In the genomic region with DNA sequence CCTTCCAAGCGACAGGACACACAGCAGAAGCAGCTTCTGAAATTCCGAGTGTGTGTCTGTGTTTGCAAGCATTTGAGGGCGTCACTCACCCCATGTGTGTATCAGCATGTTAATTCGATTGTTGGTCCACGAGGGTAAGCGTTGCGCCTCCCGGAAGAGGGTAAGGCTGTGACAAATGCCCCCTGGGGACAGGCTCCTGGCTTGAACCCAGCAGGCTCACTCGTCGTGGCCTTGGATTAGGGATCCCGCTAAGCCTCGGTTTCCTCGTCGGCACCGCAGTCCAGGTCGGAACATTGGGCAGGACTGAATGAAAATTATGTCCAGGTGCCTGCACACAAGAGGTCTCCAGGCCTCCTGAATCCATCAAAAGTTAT, we compare ENCODE assay signal across 10 cellular contexts. TPM values are rescaled to one million over a fixed set of nuclear protein-coding genes. Genes with fewer than 3 reads are reported as not detected.
DNase-seq lines count a peak whose midpoint lies in the region; ATAC-seq and TF ChIP-seq lines count a peak whose summit lies in the region.
"Had no signal": no experiment of that assay in that cellular context is flagged by ENCODE, and none has a peak within 500 bp of the region (broad histone marks: within the 10 kb centered on the region; RNA-seq: fewer than 3 reads in every experiment).

No MANE protein-coding gene starts in this region.

- no peak overlapping the region for H4K91ac ChIP-seq in H9 (ENCODE audit: insufficient read length, low read depth, low read length)

- H3K27ac Mint-ChIP-seq in H9, result no peak overlapping the region

- H3K14ac ChIP-seq in H9 (ENCODE audit: insufficient read depth, low read length), result no peak overlapping the region

- H3K36me3 ChIP-seq in SU-DHL-6 (ENCODE audit: low read length) (no peaks in the 10 kb centered on the region), esophagus squamous epithelium (peaks cover 0 to 26% (median 8%) of the 10 kb centered on the region in 3 donors), smooth muscle cell (ENCODE audit: low read depth) (no peaks in the 10 kb centered on the region)

- no peak overlapping the region for H4K8ac ChIP-seq in H9 (replicated peaks; ENCODE audit: insufficient read length, low read depth, low read length)

- no peak overlapping the region for H3K4ac ChIP-seq in H9 (ENCODE audit: low read depth, low read length)

- no peaks in the 10 kb centered on the region for H3K9me2 ChIP-seq in SU-DHL-6 (replicated peaks; ENCODE audit: insufficient read depth, low read length)

- no peak overlapping the region for H3K56ac ChIP-seq in H9 (ENCODE audit: insufficient read length, low read depth, low read length)

- intact Hi-C loops in esophagus squamous epithelium (cut with DNase I), result no loop called here

- ATAC-seq in GM19035 (IDR thresholded peaks at IDR 0.05; ENCODE audit: unreplicated experiment) (no peak), HG03342 (IDR thresholded peaks at IDR 0.05; ENCODE audit: unreplicated experiment) (no peak)

- H2BK12ac ChIP-seq in H9 (ENCODE audit: insufficient read length, low read depth, low read length), result no peak overlapping the region

- H2BK5ac ChIP-seq in H9 (ENCODE audit: insufficient read length, low read length), result no peak overlapping the region

- H2BK15ac ChIP-seq in H9 (ENCODE audit: low read depth, low read length), result no peak overlapping the region

- peaks cover 30% of the 10 kb centered on the region for H3K27me3 Mint-ChIP-seq in H9 (ENCODE audit: low read depth)

- H3T11ph ChIP-seq in H9 (ENCODE audit: low read length), result no peak overlapping the region

- H3K23ac ChIP-seq in H9 (ENCODE audit: insufficient read length, low read depth, low read length), result no peak overlapping the region

- H3K36me3 Mint-ChIP-seq in H9 (ENCODE audit: insufficient read depth in 1 of 3, low read depth in 3 of 3), result peaks cover 7 to 17% (median 13%) of the 10 kb centered on the region in 3 experiments; a peak in 6 of 7 replicates

- no peak overlapping the region for H3K18ac ChIP-seq in H9 (ENCODE audit: insufficient read length, low read depth, low read length)

- WGBS in H9 (ENCODE audit: extremely low coverage, insufficient read length, low lambda C conversion rate), result no CpG with 5 or more reads among the region's 16 CpGs
- 77 to 83% methylated on average over 3 to 4 of the region's 16 CpGs for WGBS in esophagus squamous epithelium, 2 donors
- 87% methylated on average over 16 of the region's 16 CpGs for WGBS in smooth muscle cell (ENCODE audit: low lambda C conversion rate)

- H3F3A ChIP-seq in SU-DHL-6 (ENCODE audit: insufficient read depth) (no peaks in the 10 kb centered on the region), smooth muscle cell (ENCODE audit: low read depth) (no peaks in the 10 kb centered on the region)

- no peak overlapping the region for H3K27ac ChIP-seq in H9 (ENCODE audit: insufficient read length, low read depth, low read length)
- no peak overlapping the region for H3K27ac ChIP-seq in SU-DHL-6 (ENCODE audit: low read depth, low read length)
- peak overlapping the region; percentile 87 to 93 (median 90) for H3K27ac ChIP-seq in esophagus squamous epithelium
- no peak overlapping the region for H3K27ac ChIP-seq in smooth muscle cell (ENCODE audit: low read depth)

- no peak for TF ChIP-seq CTCF in H9 (conservative IDR thresholded peaks at IDR 0.05)
- no peak for TF ChIP-seq CTCF in SU-DHL-6 (IDR thresholded peaks at IDR 0.05; ENCODE audit: insufficient read depth, low read length, poor library complexity, severe bottlenecking)
- no peak for TF ChIP-seq CTCF in esophagus squamous epithelium (IDR thresholded peaks at IDR 0.05)
- no peak for TF ChIP-seq CTCF in smooth muscle cell (IDR thresholded peaks at IDR 0.05; ENCODE audit: borderline replicate concordance, insufficient read depth, poor library complexity, severe bottlenecking)

- no peak overlapping the region for H3K4me2 ChIP-seq in H9 (ENCODE audit: insufficient read depth, insufficient read length, low read length)
- peak overlapping the region; percentile 80 for H3K4me2 ChIP-seq in SU-DHL-6 (ENCODE audit: low read depth, low read length, poor library complexity, severe bottlenecking)
- peak overlapping the region; percentile 82 for H3K4me2 ChIP-seq in smooth muscle cell

- DNase-seq in H9 (no peak), esophagus squamous epithelium (lab: John Stamatoyannopoulos, UW) (no peak), smooth muscle cell (lab: John Stamatoyannopoulos, UW; ENCODE audit: unreplicated experiment) (no peak), NCI-H524 (lab: John Stamatoyannopoulos, UW) (no peak)
- DNase-seq: posterior cingulate gyrus had no signal

- peak overlapping the region; percentile 79 to 81 for H3K4me3 Mint-ChIP-seq in H9

- H3K23me2 ChIP-seq in H9 (ENCODE audit: insufficient read length, low read depth, low read length, poor library complexity, severe bottlenecking), result no peaks in the 10 kb centered on the region

- H2BK120ac ChIP-seq in H9 (ENCODE audit: low read depth, low read length, poor library complexity, severe bottlenecking), result no peak overlapping the region

- no peak overlapping the region for H2AK5ac ChIP-seq in H9 (ENCODE audit: insufficient read length, low read length)

- H3K27me3 ChIP-seq in H9 (ENCODE audit: insufficient read depth, low read length) (peaks cover 16% of the 10 kb centered on the region; the same call in 1 of the 2 replicates), SU-DHL-6 (ENCODE audit: low read length) (no peaks in the 10 kb centered on the region), esophagus squamous epithelium (peaks cover 0 to 42% (median 0%) of the 10 kb centered on the region in 4 donors), smooth muscle cell (ENCODE audit: low read depth) (peaks cover 30% of the 10 kb centered on the region)

- H3K9me3 Mint-ChIP-seq in H9, result no peaks in the 10 kb centered on the region

- no peaks in the 10 kb centered on the region for H4K20me1 ChIP-seq in H9 (ENCODE audit: control insufficient read depth, insufficient read depth, insufficient read length)
- H4K20me1 ChIP-seq in SU-DHL-6 (ENCODE audit: low read depth, low read length), result no peaks in the 10 kb centered on the region
- H4K20me1 ChIP-seq in smooth muscle cell (ENCODE audit: low read depth), result no peaks in the 10 kb centered on the region

- H3K4me1 ChIP-seq in H9 (ENCODE audit: insufficient read depth, low read length) (no peaks in the 10 kb centered on the region), esophagus squamous epithelium (peaks cover 0 to 43% (median 1%) of the 10 kb centered on the region in 3 donors), smooth muscle cell (ENCODE audit: low read depth) (no peaks in the 10 kb centered on the region)

- no peak overlapping the region for H4K5ac ChIP-seq in H9 (ENCODE audit: insufficient read length, low read depth, low read length)

- H3K9ac ChIP-seq in H9 (ENCODE audit: extremely low read depth, insufficient read length, low read length), result no peak overlapping the region
- no peak overlapping the region for H3K9ac ChIP-seq in SU-DHL-6 (ENCODE audit: low read length)
- H3K9ac ChIP-seq in smooth muscle cell (ENCODE audit: low read depth), result no peak overlapping the region

- no peak for TF ChIP-seq POLR2A in esophagus squamous epithelium (IDR thresholded peaks at IDR 0.05)

- no peak overlapping the region for H2AFZ ChIP-seq in H9 (ENCODE audit: low read length)
- H2AFZ ChIP-seq in SU-DHL-6 (ENCODE audit: low read depth, low read length, severe bottlenecking), result peak overlapping the region; percentile 71
- no peak overlapping the region for H2AFZ ChIP-seq in smooth muscle cell (ENCODE audit: low read depth)

- no peak overlapping the region for H2BK20ac ChIP-seq in H9 (ENCODE audit: low read depth, low read length, poor library complexity, severe bottlenecking)

- no peak overlapping the region for H3K4me3 ChIP-seq in SU-DHL-6 (ENCODE audit: insufficient read depth, low read length, poor library complexity, severe bottlenecking)
- H3K4me3 ChIP-seq in esophagus squamous epithelium, result peak overlapping the region in 3 of 4 donors; percentile 78 to 87 (median 86)
- H3K4me3 ChIP-seq in smooth muscle cell, result no peak overlapping the region

- no peaks in the 10 kb centered on the region for H3K79me1 ChIP-seq in H9 (ENCODE audit: insufficient read depth, low read depth, low read length, poor library complexity, severe bottlenecking)

- H3K79me2 ChIP-seq in H9 (ENCODE audit: insufficient read depth, low read length) (no peaks in the 10 kb centered on the region; the same call in 1 of the 2 replicates), SU-DHL-6 (ENCODE audit: insufficient read depth, low read length) (0 out of 2 replicates have a peak, but pooled peaks cover 7% of the 10 kb centered on the region), smooth muscle cell (ENCODE audit: low read depth) (no peaks in the 10 kb centered on the region)

- H3K9me3 ChIP-seq in H9 (ENCODE audit: control insufficient read depth, low read depth, low read length) (no peaks in the 10 kb centered on the region), SU-DHL-6 (ENCODE audit: insufficient read depth, low read length) (no peaks in the 10 kb centered on the region), esophagus squamous epithelium (no peaks in the 10 kb centered on the region), smooth muscle cell (replicated peaks; ENCODE audit: low read depth) (no peaks in the 10 kb centered on the region)

- H3K4me1 Mint-ChIP-seq in H9, result peaks cover 0 to 5% of the 10 kb centered on the region in 2 experiments; a peak in 1 of 4 replicates

RNA-seq across cellular contexts. Expression of gene STXBP2, which starts 0.6 kb away (rescaled TPM):
- total RNA-seq in H9 (2021) (80.3 and 92.5 TPM in 2 replicates), esophagus squamous epithelium (10 to 100 TPM; 44.7 to 76.6 (median 55.2) TPM), smooth muscle cell (11.6 and 17.8 TPM in 2 replicates)
- 32.7 and 67.2 TPM in 2 replicates for polyA plus RNA-seq in smooth muscle cell

RNA-seq across cellular contexts. Expression of gene PCP2, which starts 2.8 kb away (rescaled TPM):
- total RNA-seq in H9 (2021) (not detected in 2 replicates), esophagus squamous epithelium (under 1 TPM in 2 of 4 donors, not detected in 2; 0.53 to 0.57 TPM), smooth muscle cell (not detected in 2 replicates)
- 0.35 and 0.56 TPM in 2 replicates for polyA plus RNA-seq in smooth muscle cell
- total RNA-seq: activated CD8-positive, alpha-beta memory T cell treated with anti-CD3 and anti-CD28 coated beads for 36 hours; NCI-H460 had no signal

RNA-seq across cellular contexts. Expression of gene PET100, which starts 6.7 kb away (rescaled TPM):
- total RNA-seq in H9 (2021) (129 and 143 TPM in 2 replicates), esophagus squamous epithelium (10 to 100 TPM; 22.9 to 43.1 (median 25.7) TPM), smooth muscle cell (14.5 and 22.1 TPM in 2 replicates)
- polyA plus RNA-seq in smooth muscle cell, result 354 and 386 TPM in 2 replicates

RNA-seq across cellular contexts. Expression of gene XAB2, which starts 7.0 kb away (rescaled TPM):
- 48.0 and 50.6 TPM in 2 replicates for total RNA-seq in H9 (2021)
- total RNA-seq in esophagus squamous epithelium, result 10 to 100 TPM; 20.3 to 34.1 (median 27.8) TPM
- total RNA-seq in smooth muscle cell, result 26.9 and 36.3 TPM in 2 replicates
- 26.9 and 34.2 TPM in 2 replicates for polyA plus RNA-seq in smooth muscle cell

RNA-seq across cellular contexts. Expression of gene RETN, which starts 32.5 kb away (rescaled TPM):
- total RNA-seq in H9 (2021) (not detected in 2 replicates), esophagus squamous epithelium (10 to 100 TPM in 1 of 4 donors, not detected in 3; 28.1 TPM), smooth muscle cell (not detected in 2 replicates)
- polyA plus RNA-seq in smooth muscle cell, result not detected in 2 replicates
- total RNA-seq: activated CD8-positive, alpha-beta memory T cell treated with anti-CD3 and anti-CD28 coated beads for 36 hours; NCI-H460 had no signal

Comparison
In these comparisons a context has a peak if more than half of its experiments do, and no peak if none do; other contexts are left out.
1. H3K27ac ChIP-seq: peak in esophagus squamous epithelium (4 of 4); none in H9 (single experiment), SU-DHL-6 (single experiment) and smooth muscle cell (single experiment).
2. H3K4me3 ChIP-seq: peak in esophagus squamous epithelium (3 of 4); none in SU-DHL-6 (single experiment) and smooth muscle cell (single experiment).